Comparison of ENCODE assay signal across 22 cellular contexts in genomic region chr2:12624911-12625598, GRCh38.
DNase-seq lines count a peak whose midpoint lies in the region; ATAC-seq and TF ChIP-seq lines count a peak whose summit lies in the region.
"Had no signal": no experiment of that assay in that cellular context is flagged by ENCODE, and none has a peak within 500 bp of the region (broad histone marks: within the 10 kb centered on the region; RNA-seq: fewer than 3 reads in every experiment).

No MANE protein-coding gene starts in this region.

- no peak overlapping the region for H3K27ac Mint-ChIP-seq in HFFc6
- H3K27ac Mint-ChIP-seq: B cell, natural killer cell, progenitor cell of endocrine pancreas had no signal

- no peak for TF ChIP-seq CTCF in SK-N-SH (IDR thresholded peaks at IDR 0.05)
- no peak for TF ChIP-seq CTCF in parathyroid adenoma (IDR thresholded peaks at IDR 0.05)
- no peak for TF ChIP-seq CTCF in heart right ventricle (IDR thresholded peaks at IDR 0.05)
- no peak for TF ChIP-seq CTCF in HFFc6 (IDR thresholded peaks at IDR 0.05)

- ATAC-seq in heart right ventricle (no peak), HG02763 (IDR thresholded peaks at IDR 0.05; ENCODE audit: unreplicated experiment) (no peak)
- ATAC-seq: natural killer cell had no signal

- CTCF ChIA-PET in SK-N-SH (lab: Yijun Ruan, JAX) = interaction anchor here (0.8 to 1.8 kb wide), 7 partner anchors 9 to 796 kb away, joined by 3 to 5 read pairs (median 3); no protein-coding TSS in a partner anchor

- H3K79me2 ChIP-seq in SK-N-SH (ENCODE audit: insufficient read depth) (no peaks in the 10 kb centered on the region), parathyroid adenoma (no peaks in the 10 kb centered on the region)

- DNase-seq in NCI-H748 (lab: John Stamatoyannopoulos, UW; ENCODE audit: unreplicated experiment) (peak; percentile 36), NCI-H748 treated with DMSO at 0.1 percent for 48 hours (lab: John Stamatoyannopoulos, UW) (no peak), SK-N-SH (no peak), iPS DF 6.9 (ENCODE audit: low read depth, low spot score) (peak; percentile 13), heart right ventricle (no peak), HFFc6 (no peak)
- DNase-seq: Caco-2; effector memory CD4-positive, alpha-beta T cell; kidney glomerular epithelial cell; natural killer cell; NCI-H1436; NCI-H345; RPMI8226; stimulated activated CD4-positive, alpha-beta T cell treated with anti-CD3 and anti-CD28 coated beads, Interleukin-2, amount 100 ng/mL, for 48 hours; stomach; trophoblast cell had no signal

- H3K9me3 Mint-ChIP-seq in HFFc6 = no peaks in the 10 kb centered on the region
- H3K9me3 Mint-ChIP-seq: natural killer cell had no signal

- H3K36me3 ChIP-seq in SK-N-SH (replicated peaks in 1 of 2; ENCODE audit: control insufficient read depth in 1 of 2, insufficient read depth in 2 of 2, low read length in 1 of 2) (no peaks in the 10 kb centered on the region), iPS DF 6.9 (ENCODE audit: control insufficient read depth, insufficient read depth, low read length) (no peaks in the 10 kb centered on the region), parathyroid adenoma (ENCODE audit: control insufficient read depth, insufficient read depth, low read length) (no peaks in the 10 kb centered on the region), heart right ventricle (no peaks in the 10 kb centered on the region)
- H3K36me3 ChIP-seq: stomach had no signal

- no peak overlapping the region for H3K4me3 Mint-ChIP-seq in HFFc6
- H3K4me3 Mint-ChIP-seq: B cell, natural killer cell had no signal

- H3K27me3 Mint-ChIP-seq in HFFc6 (ENCODE audit: insufficient read depth) = peaks cover 10% of the 10 kb centered on the region

- no peak for TF ChIP-seq RAD21 in SK-N-SH (IDR thresholded peaks at IDR 0.05; ENCODE audit: low read length)

- H3F3A ChIP-seq in SK-N-SH (replicated peaks; ENCODE audit: insufficient read depth) = peaks cover 3% of the 10 kb centered on the region

- peaks cover 6% of the 10 kb centered on the region for H3K4me1 Mint-ChIP-seq in HFFc6 (ENCODE audit: low read depth)
- H3K4me1 Mint-ChIP-seq: B cell had no signal

- H3K36me3 Mint-ChIP-seq in HFFc6 (ENCODE audit: low read depth) = no peaks in the 10 kb centered on the region
- H3K36me3 Mint-ChIP-seq: natural killer cell had no signal

- H2AFZ ChIP-seq in SK-N-SH (ENCODE audit: low read depth) = no peak overlapping the region
- peak overlapping the region; percentile 27 for H2AFZ ChIP-seq in parathyroid adenoma

- H4K20me1 ChIP-seq in SK-N-SH (ENCODE audit: insufficient read depth) = no peaks in the 10 kb centered on the region

- POLR2A ChIA-PET in SK-N-SH (lab: Yijun Ruan, JAX) = no interaction called here

- no peak for TF ChIP-seq EP300 in SK-N-SH (IDR thresholded peaks at IDR 0.05; ENCODE audit: borderline replicate concordance in 1 of 2, low read depth in 1 of 2, low read length in 1 of 2)

- H3K4me3 ChIP-seq in SK-N-SH (ENCODE audit: low read depth in 2 of 2, low read length in 1 of 2) = no peak overlapping the region
- no peak overlapping the region for H3K4me3 ChIP-seq in iPS DF 6.9 (ENCODE audit: low read length)
- no peak overlapping the region for H3K4me3 ChIP-seq in parathyroid adenoma (ENCODE audit: low read depth, low read length)
- H3K4me3 ChIP-seq in heart right ventricle = no peak overlapping the region
- H3K4me3 ChIP-seq: skin epidermis, stomach had no signal

- no peak overlapping the region for H3K4me2 ChIP-seq in SK-N-SH
- H3K4me2 ChIP-seq in parathyroid adenoma (ENCODE audit: low read length) = no peak overlapping the region

- no peak overlapping the region for H3K27ac ChIP-seq in SK-N-SH (ENCODE audit: low read depth in 2 of 2, low read length in 1 of 2)
- no peak overlapping the region for H3K27ac ChIP-seq in iPS DF 6.9 (ENCODE audit: low read length)
- H3K27ac ChIP-seq in parathyroid adenoma = no peak overlapping the region
- H3K27ac ChIP-seq in heart right ventricle = no peak overlapping the region
- H3K27ac ChIP-seq: 22Rv1, skin epidermis, stomach had no signal

- no peaks in the 10 kb centered on the region for H3K9me2 ChIP-seq in SK-N-SH

- H3K9ac ChIP-seq in SK-N-SH = no peak overlapping the region
- no peak overlapping the region for H3K9ac ChIP-seq in parathyroid adenoma

- H3K9me3 ChIP-seq in SK-N-SH (no peaks in the 10 kb centered on the region), iPS DF 6.9 (ENCODE audit: control insufficient read depth, insufficient read depth, low read length) (no peaks in the 10 kb centered on the region), parathyroid adenoma (ENCODE audit: control insufficient read depth, low read length) (no peaks in the 10 kb centered on the region), heart right ventricle (no peaks in the 10 kb centered on the region)
- H3K9me3 ChIP-seq: Caco-2, stomach had no signal

- WGBS in SK-N-SH (ENCODE audit: low lambda C conversion rate) = 75% methylated on average over 5 of the region's 5 CpGs
- WGBS in iPS DF 6.9 (ENCODE audit: insufficient coverage, insufficient read length) = no CpG with 5 or more reads among the region's 5 CpGs
- WGBS in heart right ventricle, 2 donors = 87 to 91% methylated on average over 5 of the region's 5 CpGs

- H3K4me1 ChIP-seq in SK-N-SH (ENCODE audit: control insufficient read depth in 1 of 2, insufficient read depth in 2 of 2, low read depth in 1 of 2, low read length in 1 of 2) (no peaks in the 10 kb centered on the region), iPS DF 6.9 (ENCODE audit: control insufficient read depth, insufficient read depth, low read length) (peaks cover 2% of the 10 kb centered on the region; the same call in 1 of the 2 replicates), parathyroid adenoma (peaks cover 7% of the 10 kb centered on the region), heart right ventricle (peaks cover 0 to 3% (median 0%) of the 10 kb centered on the region in 9 donors)
- H3K4me1 ChIP-seq: Caco-2 had no signal

- H3K27me3 ChIP-seq in SK-N-SH (ENCODE audit: insufficient read depth) (no peaks in the 10 kb centered on the region), iPS DF 6.9 (ENCODE audit: control insufficient read depth, insufficient read depth, low read length) (no peaks in the 10 kb centered on the region), parathyroid adenoma (ENCODE audit: control insufficient read depth, insufficient read depth, low read length) (no peaks in the 10 kb centered on the region), heart right ventricle (no peaks in the 10 kb centered on the region)
- H3K27me3 ChIP-seq: stomach had no signal

- intact Hi-C loops in heart right ventricle (cut with DNase I) = no loop called here

TF ChIP-seq in SK-N-SH, 30 proteins besides CTCF, POLR2A, EP300 and RAD21:
- TF ChIP-seq TCF12 (IDR thresholded peaks at IDR 0.05) (peak; percentile 15; the same call in 1 of the 2 replicates), PBX3 (IDR thresholded peaks at IDR 0.05) (peak; percentile 55), POLR2AphosphoS5 (IDR thresholded peaks at IDR 0.05; ENCODE audit: low read depth, low read length) (no peak), TEAD4 (IDR thresholded peaks at IDR 0.05; ENCODE audit: borderline replicate concordance, insufficient read depth) (no peak), RFX5 (IDR thresholded peaks at IDR 0.05; ENCODE audit: low read length) (no peak)

Comparison
In these comparisons a context has a peak if more than half of its experiments do, and no peak if none do; other contexts are left out.
1. DNase-seq: peak in NCI-H748 (single experiment) and iPS DF 6.9 (single experiment); none in NCI-H748 treated with DMSO at 0.1 percent for 48 hours (single experiment), SK-N-SH (single experiment), heart right ventricle (0 of 2) and HFFc6 (single experiment).